Comparison of ENCODE assay signal across 18 cellular contexts in the genomic region with DNA sequence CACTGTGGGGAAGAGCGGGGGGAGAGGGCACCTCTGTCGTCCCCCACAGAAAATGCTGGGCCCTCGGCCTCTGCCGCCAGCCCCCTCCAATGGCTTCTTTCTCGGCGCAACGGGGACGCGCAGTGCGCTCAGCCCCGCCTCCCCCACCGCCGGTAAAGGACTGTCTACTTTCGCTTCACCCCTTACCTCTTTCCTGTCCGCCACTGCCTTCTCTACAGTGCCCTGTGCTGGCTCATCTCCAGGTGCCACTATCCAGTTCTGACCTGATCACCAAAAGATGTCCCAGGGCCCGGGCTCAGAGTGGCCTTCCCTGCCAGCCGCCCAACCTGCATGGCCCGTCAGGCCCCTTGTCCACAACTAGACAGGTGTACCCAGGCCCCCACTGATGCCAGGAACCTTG. TPM values are rescaled to one million over a fixed set of nuclear protein-coding genes. Genes with fewer than 3 reads are reported as not detected.
DNase-seq lines count a peak whose midpoint lies in the region; ATAC-seq, FAIRE-seq and TF ChIP-seq lines count a peak whose summit lies in the region.
"Had no signal": no experiment of that assay in that cellular context is flagged by ENCODE, and none has a peak within 500 bp of the region (broad histone marks: within the 10 kb centered on the region; RNA-seq: fewer than 3 reads in every experiment).

No MANE protein-coding gene starts in this region.

- H4K20me1 ChIP-seq in SK-N-SH (ENCODE audit: insufficient read depth) = peaks cover 22% of the 10 kb centered on the region
- no peaks in the 10 kb centered on the region for H4K20me1 ChIP-seq in HepG2 (ENCODE audit: insufficient read depth, low read length)

- H3K79me2 ChIP-seq in SK-N-SH (ENCODE audit: insufficient read depth) (peaks cover 18% of the 10 kb centered on the region), HepG2 (ENCODE audit: insufficient read depth, low read length) (no peaks in the 10 kb centered on the region)

- no TSS peak for BruUV-seq in HepG2 (replicated peaks; lab: Mats Ljungman, UMichigan)

- H3K9ac ChIP-seq in SK-N-SH (no peak overlapping the region), HepG2 (ENCODE audit: insufficient read depth, low read depth, low read length) (no peak overlapping the region)

- H3K27me3 ChIP-seq in SK-N-SH (ENCODE audit: insufficient read depth) = no peaks in the 10 kb centered on the region
- H3K27me3 ChIP-seq in HepG2 (ENCODE audit: control insufficient read depth in 1 of 2, insufficient read depth in 2 of 2, low read length in 2 of 2) = no peaks in the 10 kb centered on the region
- no peaks in the 10 kb centered on the region for H3K27me3 ChIP-seq in spleen (replicated peaks in 1 of 7)

- H2AFZ ChIP-seq in SK-N-SH (ENCODE audit: low read depth) (no peak overlapping the region), HepG2 (ENCODE audit: low read length) (no peak overlapping the region)
- H2AFZ ChIP-seq: GM23338 had no signal

- no peak overlapping the region for H3K4me2 ChIP-seq in SK-N-SH
- H3K4me2 ChIP-seq in HepG2 (ENCODE audit: low read depth, low read length) = no peak overlapping the region
- H3K4me2 ChIP-seq: GM23338 had no signal

- in situ Hi-C loops in HepG2 (cut with HindIII; ENCODE audit: extremely low pct_ligation_motif_present, low pct_unique_long_range_greater_than_20kb) = no loop called here

- peaks cover 11% of the 10 kb centered on the region for H3F3A ChIP-seq in SK-N-SH (replicated peaks; ENCODE audit: insufficient read depth)

- no peaks in the 10 kb centered on the region for H3K9me3 ChIP-seq in SK-N-SH
- no peaks in the 10 kb centered on the region for H3K9me3 ChIP-seq in HepG2 (ENCODE audit: low read length)
- no peaks in the 10 kb centered on the region for H3K9me3 ChIP-seq in spleen
- H3K9me3 ChIP-seq: Caco-2, SJCRH30 had no signal

- no peak for TF ChIP-seq EP300 in SK-N-SH (IDR thresholded peaks at IDR 0.05; ENCODE audit: borderline replicate concordance in 1 of 2, low read depth in 1 of 2, low read length in 1 of 2)
- TF ChIP-seq EP300 in HepG2 (IDR thresholded peaks at IDR 0.05; ENCODE audit: low read depth in 2 of 2, low read length in 2 of 2) = no peak
- TF ChIP-seq EP300 in HepG2 (CRISPR knock-in tag; IDR thresholded peaks at IDR 0.05; ENCODE audit: borderline replicate concordance) = no peak

- FAIRE-seq in HepG2 (lab: Jason Lieb, UNC) = no peak
- FAIRE-seq: A204.1 had no signal

- TF ChIP-seq RAD21 in SK-N-SH (IDR thresholded peaks at IDR 0.05; ENCODE audit: low read length) = no peak
- no peak for TF ChIP-seq RAD21 in HepG2 (CRISPR knock-in tag; IDR thresholded peaks at IDR 0.05)

- DNase-seq in SK-N-SH (peak; percentile 36), HuH-7.5 (ENCODE audit: low spot score) (peak; percentile 2), HepG2 (ENCODE audit: low spot score) (no peak), spleen (peak; percentile 65), NOMO-1 (lab: John Stamatoyannopoulos, UW; ENCODE audit: unreplicated experiment in 2 of 2) (no peak), SIG-M5 (lab: John Stamatoyannopoulos, UW) (no peak)
- no peak for DNase-seq in activated naive CD4-positive, alpha-beta T cell (lab: John Stamatoyannopoulos, UW)
- DNase-seq: Caco-2, KBM-7, MV-4-11, NCI-H2227 treated with DMSO at 0.1 percent for 48 hours, RPMI8226, SJCRH30, SW 1271 had no signal

- POLR2A ChIA-PET in SK-N-SH (lab: Yijun Ruan, JAX) (interaction anchor here (0.7 kb wide), 1 partner anchor 11 kb away, joined by 3 read pairs; no protein-coding TSS in a partner anchor), HepG2 (lab: Yijun Ruan, JAX) (no interaction called here)

- intact Hi-C loops in HepG2 (cut with micrococcal nuclease; ENCODE audit: unreplicated experiment) (no loop called here), spleen (cut with DNase I; ENCODE audit: low total_unique reads) (loop anchor here (10.0 kb wide), 1 partner anchor 153 kb away; no protein-coding TSS in a partner anchor)

- CTCF ChIA-PET in SK-N-SH (lab: Yijun Ruan, JAX) (interaction anchor here (0.6 to 1.1 kb wide), 4 partner anchors 153 to 446 kb away, joined by 3 to 4 read pairs (median 3); no protein-coding TSS in a partner anchor), HepG2 (lab: Yijun Ruan, JAX; ENCODE audit: low intra/inter-chr PET ratio, low total read pairs) (no interaction called here)

- H3K4me3 ChIP-seq in SK-N-SH (ENCODE audit: low read depth in 2 of 2, low read length in 1 of 2) (no peak overlapping the region), HepG2 (replicated peaks in 1 of 3; ENCODE audit: insufficient read depth in 1 of 3, low read depth in 2 of 3, low read length in 3 of 3) (no peak overlapping the region), spleen (no peak overlapping the region)
- H3K4me3 ChIP-seq: GM23338, SJCRH30 had no signal

- H3K27ac ChIP-seq in SK-N-SH (ENCODE audit: low read depth in 2 of 2, low read length in 1 of 2) (no peak overlapping the region), HepG2 (ENCODE audit: extremely low read length, insufficient read depth, low read length) (no peak overlapping the region), spleen (peak overlapping the region in 3 of 8 donors; percentile 32 to 67 (median 35))
- H3K27ac ChIP-seq: C4-2B, SJCRH30 had no signal

- ATAC-seq in SK-N-SH treated with all-trans-retinoic acid at 6 μM for 48 hours = no peak
- ATAC-seq in HepG2 = no peak

- H3K36me3 ChIP-seq in SK-N-SH (replicated peaks in 1 of 2; ENCODE audit: control insufficient read depth in 1 of 2, insufficient read depth in 2 of 2, low read length in 1 of 2) (peaks cover 19 to 27% of the 10 kb centered on the region in 2 experiments), HepG2 (replicated peaks in 1 of 2; ENCODE audit: control insufficient read depth in 1 of 2, insufficient read depth in 2 of 2, low read length in 2 of 2) (peaks cover 4 to 13% of the 10 kb centered on the region in 2 experiments; a peak in 2 of 5 replicates), spleen (peaks cover 0 to 32% (median 12%) of the 10 kb centered on the region in 6 donors)

- H3K9me2 ChIP-seq in SK-N-SH = no peaks in the 10 kb centered on the region

- peaks cover 0 to 5% of the 10 kb centered on the region in 2 experiments; a peak in 1 of 4 replicates for H3K4me1 ChIP-seq in SK-N-SH (ENCODE audit: control insufficient read depth in 1 of 2, insufficient read depth in 2 of 2, low read depth in 1 of 2, low read length in 1 of 2)
- no peaks in the 10 kb centered on the region for H3K4me1 ChIP-seq in HepG2 (ENCODE audit: insufficient read depth, low read length)
- peaks cover 7 to 57% (median 33%) of the 10 kb centered on the region in 6 donors for H3K4me1 ChIP-seq in spleen
- H3K4me1 ChIP-seq: Caco-2, SJCRH30 had no signal

- no peak for TF ChIP-seq CTCF in SK-N-SH (IDR thresholded peaks at IDR 0.05)
- no peak for TF ChIP-seq CTCF in HepG2 (CRISPR knock-in tag; IDR thresholded peaks at IDR 0.05)
- TF ChIP-seq CTCF in spleen (IDR thresholded peaks at IDR 0.05 in 8 of 11, conservative IDR thresholded peaks at IDR 0.05 in 3 of 11) = no peak

- 87% methylated on average over 18 of the region's 18 CpGs for WGBS in SK-N-SH (ENCODE audit: low lambda C conversion rate)
- 86% methylated on average over 18 of the region's 18 CpGs for WGBS in HepG2 (ENCODE audit: low lambda C conversion rate)
- 86 to 94% (median 86%) methylated on average over 17 to 18 of the region's 18 CpGs for WGBS in spleen, 5 donors

- TF ChIP-seq POLR2A in HepG2 (IDR thresholded peaks at IDR 0.05; ENCODE audit: insufficient read depth in 1 of 2, low read depth in 2 of 2, low read length in 2 of 2) (no peak), spleen (IDR thresholded peaks at IDR 0.05) (no peak)

RNA-seq across cellular contexts. Expression of a gene that starts 7.3 kb away (rescaled TPM):
- polyA plus RNA-seq in SK-N-SH (2012; rRNA removed) = 83.6 and 90.3 TPM in 2 replicates
- 36.1 and 50.0 TPM in 2 replicates for polyA plus RNA-seq in SK-N-SH (2012; cell fraction: cytosol; rRNA removed)
- 181 and 203 TPM in 2 replicates for polyA plus RNA-seq in SK-N-SH (2012; cell fraction: nucleus; rRNA removed)
- 15.1 and 16.0 TPM in 2 replicates for total RNA-seq in HepG2 (2016; rRNA removed; fragmentation: Illumina TruSeq; extraction: Trizol)
- 4.7 and 13.7 TPM in 2 replicates for total RNA-seq in HepG2 (2016; cell fraction: cytosol; rRNA removed; fragmentation: Illumina TruSeq; extraction: Trizol; ENCODE audit: low read depth)
- 13.4 and 18.2 TPM in 2 replicates for total RNA-seq in HepG2 (2016; cell fraction: insoluble cytoplasmic fraction; rRNA removed; fragmentation: Illumina TruSeq; extraction: Trizol)
- total RNA-seq in HepG2 (2016; cell fraction: membrane; rRNA removed; fragmentation: Illumina TruSeq; extraction: Trizol) = 11.1 and 11.3 TPM in 2 replicates
- 12.0 and 13.2 TPM in 2 replicates for total RNA-seq in HepG2 (2016; cell fraction: nucleus; rRNA removed; fragmentation: Illumina TruSeq; extraction: Trizol)
- 17.1 and 19.8 TPM in 2 replicates for polyA plus RNA-seq in HepG2 (2011; rRNA removed)
- 12.3 and 17.8 TPM in 2 replicates for polyA plus RNA-seq in HepG2 (2011; cell fraction: cytosol; rRNA removed)
- polyA plus RNA-seq in HepG2 (2011; cell fraction: nucleus; rRNA removed) = 45.5 and 45.6 TPM in 2 replicates
- polyA plus RNA-seq in HepG2 (2012) = 11.8 and 15.4 TPM in 2 replicates
- polyA plus RNA-seq in HepG2 (2016; cell fraction: cytosol; fragmentation: Illumina TruSeq; extraction: Trizol; ENCODE audit: low read depth) = 5.9 and 6.8 TPM in 2 replicates
- polyA plus RNA-seq in HepG2 (2016; cell fraction: insoluble cytoplasmic fraction; fragmentation: Illumina TruSeq; extraction: Trizol; ENCODE audit: low read depth) = 13.7 and 14.0 TPM in 2 replicates
- 8.4 and 8.6 TPM in 2 replicates for polyA plus RNA-seq in HepG2 (2016; cell fraction: membrane; fragmentation: Illumina TruSeq; extraction: Trizol; ENCODE audit: low read depth)
- 27.6 and 30.0 TPM in 2 replicates for polyA plus RNA-seq in HepG2 (2016; cell fraction: nucleus; fragmentation: Illumina TruSeq; extraction: Trizol; ENCODE audit: insufficient read depth, low read depth)
- 28.6 and 32.9 TPM in 2 replicates for polyA minus RNA-seq in HepG2 (2011; rRNA and poly(A)+ RNA removed; ENCODE audit: low replicate concordance)
- 5.3 and 7.2 TPM in 2 replicates for polyA minus RNA-seq in HepG2 (2011; cell fraction: cytosol; rRNA and poly(A)+ RNA removed)
- 33.6 and 36.6 TPM in 2 replicates for polyA minus RNA-seq in HepG2 (2011; cell fraction: nucleus; rRNA and poly(A)+ RNA removed)
- total RNA-seq in spleen = 10 to 100 TPM; 20.3 to 47.4 (median 29.0) TPM
- polyA plus RNA-seq in spleen = 10 to 100 TPM in 2 of 3 donors, 1 to 10 TPM in 1; 9.7 to 22.2 (median 18.9) TPM

RNA-seq across cellular contexts. Expression of a gene that starts 54.1 kb away (rescaled TPM):
- 0.05 and 0.16 TPM in 2 replicates for polyA plus RNA-seq in SK-N-SH (2012; rRNA removed)
- polyA plus RNA-seq in SK-N-SH (2012; cell fraction: cytosol; rRNA removed) = 0.01 and 0.03 TPM in 2 replicates
- polyA plus RNA-seq in SK-N-SH (2012; cell fraction: nucleus; rRNA removed) = 0.05 and 0.38 TPM in 2 replicates
- total RNA-seq in HepG2 (2016; rRNA removed; fragmentation: Illumina TruSeq; extraction: Trizol) = not detected in 2 replicates
- not detected in 2 replicates for total RNA-seq in HepG2 (2016; cell fraction: cytosol; rRNA removed; fragmentation: Illumina TruSeq; extraction: Trizol; ENCODE audit: low read depth)
- total RNA-seq in HepG2 (2016; cell fraction: insoluble cytoplasmic fraction; rRNA removed; fragmentation: Illumina TruSeq; extraction: Trizol) = not detected in 2 replicates
- not detected in 2 replicates for total RNA-seq in HepG2 (2016; cell fraction: membrane; rRNA removed; fragmentation: Illumina TruSeq; extraction: Trizol)
- not detected in 2 replicates for total RNA-seq in HepG2 (2016; cell fraction: nucleus; rRNA removed; fragmentation: Illumina TruSeq; extraction: Trizol)
- 0.01 TPM in 1 of 2 replicates, not detected in the other for polyA plus RNA-seq in HepG2 (2011; rRNA removed)
- not detected in 2 replicates for polyA plus RNA-seq in HepG2 (2011; cell fraction: cytosol; rRNA removed)
- not detected in 2 replicates for polyA plus RNA-seq in HepG2 (2011; cell fraction: nucleus; rRNA removed)
- polyA plus RNA-seq in HepG2 (2012) = not detected in 2 replicates
- polyA plus RNA-seq in HepG2 (2016; cell fraction: cytosol; fragmentation: Illumina TruSeq; extraction: Trizol; ENCODE audit: low read depth) = not detected in 2 replicates
- not detected in 2 replicates for polyA plus RNA-seq in HepG2 (2016; cell fraction: insoluble cytoplasmic fraction; fragmentation: Illumina TruSeq; extraction: Trizol; ENCODE audit: low read depth)
- polyA plus RNA-seq in HepG2 (2016; cell fraction: membrane; fragmentation: Illumina TruSeq; extraction: Trizol; ENCODE audit: low read depth) = not detected in 2 replicates
- not detected in 2 replicates for polyA plus RNA-seq in HepG2 (2016; cell fraction: nucleus; fragmentation: Illumina TruSeq; extraction: Trizol; ENCODE audit: insufficient read depth, low read depth)
- polyA minus RNA-seq in HepG2 (2011; rRNA and poly(A)+ RNA removed; ENCODE audit: low replicate concordance) = 17.0 TPM in 1 of 2 replicates, not detected in the other
- polyA minus RNA-seq in HepG2 (2011; cell fraction: cytosol; rRNA and poly(A)+ RNA removed) = 0.10 TPM in 1 of 2 replicates, not detected in the other
- 0.25 TPM in 1 of 2 replicates, not detected in the other for polyA minus RNA-seq in HepG2 (2011; cell fraction: nucleus; rRNA and poly(A)+ RNA removed)
- 10 to 100 TPM in 1 of 7 donors, 1 to 10 TPM in 5, under 1 TPM in 1; 0.60 to 14.0 (median 7.3) TPM for total RNA-seq in spleen
- under 1 TPM; 0.04 to 0.48 (median 0.15) TPM for polyA plus RNA-seq in spleen
- total RNA-seq: SJCRH30 had no signal

Comparison
In these comparisons a context has a peak if more than half of its experiments do, and no peak if none do; other contexts are left out.
1. DNase-seq: peak in SK-N-SH (single experiment), HuH-7.5 (single experiment) and spleen (single experiment); none in HepG2 (single experiment), NOMO-1 (0 of 2), SIG-M5 (single experiment) and activated naive CD4-positive, alpha-beta T cell (0 of 4).